Comparison of ENCODE assay signal across 8 cellular contexts in the genomic region with DNA sequence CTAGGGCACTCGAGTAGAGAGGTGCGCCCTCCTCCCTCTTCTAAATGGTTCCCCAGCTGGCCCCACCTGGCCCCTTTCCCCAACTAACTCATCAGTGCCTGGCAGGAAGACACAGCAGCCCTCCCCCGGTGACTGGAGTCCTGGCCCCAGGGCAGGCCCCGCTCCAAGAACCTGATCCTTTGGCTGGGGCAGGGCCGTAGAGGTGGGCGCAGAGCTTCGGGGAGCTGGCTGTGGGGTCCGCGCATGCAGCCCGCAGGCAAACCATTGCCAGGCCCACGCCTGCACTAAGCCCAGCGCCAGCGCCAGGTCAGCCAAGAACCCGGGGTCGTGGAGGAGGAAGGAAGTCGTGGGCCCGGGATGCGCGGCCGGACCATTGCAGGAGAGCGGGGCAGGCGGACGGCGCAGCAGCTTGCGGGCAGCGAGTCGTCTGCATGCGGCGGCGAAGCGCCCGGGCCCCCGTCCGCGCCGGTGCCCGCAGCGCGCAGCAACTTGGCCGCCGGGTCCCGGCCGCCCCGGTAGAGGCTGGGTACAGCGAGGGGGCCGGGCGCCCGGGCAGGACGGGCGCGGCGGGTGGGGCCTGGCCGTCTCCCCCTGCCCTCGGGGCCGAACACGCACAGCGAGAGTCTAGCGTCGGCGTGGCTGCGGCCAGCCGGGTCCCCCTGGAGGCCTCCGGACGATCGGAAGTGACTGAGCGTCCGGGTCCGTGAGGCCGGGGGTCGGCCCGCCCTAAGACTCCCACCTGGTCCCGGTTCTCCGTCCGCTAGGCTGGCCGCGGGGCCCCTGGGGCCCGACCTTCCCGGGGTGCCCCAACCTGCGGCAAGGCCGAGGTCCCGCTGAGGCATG. TPM values are rescaled to one million over a fixed set of nuclear protein-coding genes. Genes with fewer than 3 reads are reported as not detected.
DNase-seq lines count a peak whose midpoint lies in the region; ATAC-seq and TF ChIP-seq lines count a peak whose summit lies in the region.

No MANE protein-coding gene starts in this region.

- H3K9ac ChIP-seq in Loucy (ENCODE audit: low read depth, low read length, poor library complexity, severe bottlenecking), result peak overlapping the region; percentile 53

- no peaks in the 10 kb centered on the region for H3K9me3 Mint-ChIP-seq in nephron

- peaks cover 3% of the 10 kb centered on the region for H3K36me3 ChIP-seq in BJ (ENCODE audit: control insufficient read depth, insufficient read depth, low read length)
- no peaks in the 10 kb centered on the region for H3K36me3 ChIP-seq in Loucy (ENCODE audit: insufficient read depth, low read length)

- peaks cover 37% of the 10 kb centered on the region for H3K79me2 ChIP-seq in Loucy (ENCODE audit: insufficient read depth, low read length)

- TF ChIP-seq CTCF in BJ (IDR thresholded peaks at IDR 0.05; ENCODE audit: insufficient read depth, low read depth, low read length) (no peak), Loucy (conservative IDR thresholded peaks at IDR 0.05; ENCODE audit: low read length) (no peak), nephron (IDR thresholded peaks at IDR 0.05; ENCODE audit: unreplicated experiment in 3 of 3) (no peak)

- no peaks in the 10 kb centered on the region for H3K27me3 Mint-ChIP-seq in nephron (ENCODE audit: low read depth)

- H2AFZ ChIP-seq in Loucy (ENCODE audit: low read length), result no peak overlapping the region

- peaks cover 12% of the 10 kb centered on the region for H4K20me1 ChIP-seq in Loucy (ENCODE audit: insufficient read depth, low read length, poor library complexity, severe bottlenecking)

- CTCF ChIA-PET in BJ (lab: Yijun Ruan, JAX), result interaction anchor here (1.4 kb wide), 1 partner anchor 254 kb away, joined by 3 read pairs; no protein-coding TSS in a partner anchor

- H3K27me3 ChIP-seq in BJ (ENCODE audit: control insufficient read depth, insufficient read depth, low read length) (no peaks in the 10 kb centered on the region), Loucy (ENCODE audit: insufficient read depth, low read length, poor library complexity, severe bottlenecking) (no peaks in the 10 kb centered on the region)

- ATAC-seq in HG03520 (IDR thresholded peaks at IDR 0.05; ENCODE audit: unreplicated experiment), result no peak

- POLR2A ChIA-PET in BJ (lab: Charles Lee), result interaction anchor here (0.9 kb wide), 1 partner anchor 14 kb away, joined by 3 read pairs; the partner anchor contains the start of gene PANX2

- H3K9me3 ChIP-seq in Loucy (ENCODE audit: insufficient read depth, low read depth, low read length), result no peaks in the 10 kb centered on the region

- H3K4me1 Mint-ChIP-seq in nephron, result peaks cover 7% of the 10 kb centered on the region

- TF ChIP-seq POLR2A in erythroblast (IDR thresholded peaks at IDR 0.05; ENCODE audit: low read length), result no peak

- H3K27ac Mint-ChIP-seq in nephron, result no peak overlapping the region

- no peaks in the 10 kb centered on the region for H3K36me3 Mint-ChIP-seq in nephron (ENCODE audit: low read depth)

- H3K4me2 ChIP-seq in Loucy (ENCODE audit: low read depth, low read length, poor library complexity, severe bottlenecking), result peak overlapping the region; percentile 65

- H3K4me3 ChIP-seq in BJ (ENCODE audit: low read depth, low read length), result peak overlapping the region; percentile 43
- peak overlapping the region; percentile 59 for H3K4me3 ChIP-seq in Loucy (ENCODE audit: low read length, poor library complexity, severe bottlenecking)

- DNase-seq in BJ (ENCODE audit: low read depth) (no peak), ecto neural progenitor cell (ENCODE audit: low spot score) (peak; percentile 67), NCI-H2081 treated with DMSO at 0.1 percent for 48 hours (lab: John Stamatoyannopoulos, UW) (no peak), HPDE6-E6E7 (ENCODE audit: extremely low spot score) (no peak), erythroblast (lab: John Stamatoyannopoulos, UW) (no peak)

- peaks cover 27% of the 10 kb centered on the region for H3K4me1 ChIP-seq in Loucy (ENCODE audit: insufficient read depth, low read length, poor library complexity, severe bottlenecking)

- peak overlapping the region in 2 of 3 experiments; percentile 41 to 64 for H3K4me3 Mint-ChIP-seq in nephron

- no peaks in the 10 kb centered on the region for H3F3A ChIP-seq in Loucy (ENCODE audit: low read depth)

- H3K9me2 ChIP-seq in Loucy (replicated peaks; ENCODE audit: low read depth, low read length), result no peaks in the 10 kb centered on the region

RNA-seq across cellular contexts. Expression of gene TRABD, which starts 1.0 kb away (rescaled TPM):
- 13.5 and 31.5 TPM in 2 replicates for polyA plus RNA-seq in BJ (2011; rRNA removed)
- polyA minus RNA-seq in BJ (2011; rRNA and poly(A)+ RNA removed), result 13.1 and 14.2 TPM in 2 replicates

RNA-seq across cellular contexts. Expression of gene PANX2, which starts 14.2 kb away (rescaled TPM):
- 0.92 and 1.4 TPM in 2 replicates for polyA plus RNA-seq in BJ (2011; rRNA removed)
- polyA minus RNA-seq in BJ (2011; rRNA and poly(A)+ RNA removed), result 0.24 and 0.72 TPM in 2 replicates

RNA-seq across cellular contexts. Expression of gene SELENOO, which starts 16.0 kb away (rescaled TPM):
- 8.0 and 16.7 TPM in 2 replicates for polyA plus RNA-seq in BJ (2011; rRNA removed)
- polyA minus RNA-seq in BJ (2011; rRNA and poly(A)+ RNA removed), result 5.9 and 6.0 TPM in 2 replicates
